ENCODE assay signal across 19 cellular contexts in genomic region chr4:188714907-188715306, GRCh38.
DNase-seq lines count a peak whose midpoint lies in the region; ATAC-seq and TF ChIP-seq lines count a peak whose summit lies in the region.
"Had no signal": no experiment of that assay in that cellular context is flagged by ENCODE, and none has a peak within 500 bp of the region (broad histone marks: within the 10 kb centered on the region; RNA-seq: fewer than 3 reads in every experiment).

No MANE protein-coding gene starts in this region.

- H3K9me3 ChIP-seq in GM23248 (ENCODE audit: low read depth) (no peaks in the 10 kb centered on the region), adipocyte (ENCODE audit: control insufficient read depth, low read length) (no peaks in the 10 kb centered on the region), testis (no peaks in the 10 kb centered on the region)
- H3K9me3 ChIP-seq in effector memory CD4-positive, alpha-beta T cell (ENCODE audit: control insufficient read depth, low read length): no peaks in the 10 kb centered on the region
- H3K9me3 ChIP-seq: Caco-2, heart left ventricle had no signal

- H3K79me2 ChIP-seq in GM23248 (ENCODE audit: insufficient read depth): no peaks in the 10 kb centered on the region

- TF ChIP-seq CTCF in fibroblast of mammary gland (conservative IDR thresholded peaks at IDR 0.05; ENCODE audit: control insufficient read depth, insufficient read depth, low read depth, low read length) (no peak), testis (IDR thresholded peaks at IDR 0.05) (no peak)

- H3F3A ChIP-seq in GM23248 (ENCODE audit: insufficient read depth): no peaks in the 10 kb centered on the region

- H4K20me1 ChIP-seq in GM23248 (ENCODE audit: insufficient read depth): no peaks in the 10 kb centered on the region

- no peaks in the 10 kb centered on the region for H3K9me2 ChIP-seq in GM23248 (ENCODE audit: insufficient read depth)

- peak overlapping the region; percentile 51 for H3K27ac ChIP-seq in GM23248
- no peak overlapping the region for H3K27ac ChIP-seq in testis
- no peak overlapping the region for H3K27ac ChIP-seq in effector memory CD4-positive, alpha-beta T cell (ENCODE audit: insufficient read depth, low read length, poor library complexity, severe bottlenecking)
- H3K27ac ChIP-seq: heart left ventricle, VCaP had no signal

- no peak overlapping the region for H2AFZ ChIP-seq in GM23248

- H3K4me1 ChIP-seq in GM23248 (ENCODE audit: insufficient read depth) (no peaks in the 10 kb centered on the region), adipocyte (ENCODE audit: control insufficient read depth, insufficient read depth, low read length) (no peaks in the 10 kb centered on the region), testis (no peaks in the 10 kb centered on the region)
- no peaks in the 10 kb centered on the region for H3K4me1 ChIP-seq in effector memory CD4-positive, alpha-beta T cell (ENCODE audit: control insufficient read depth, insufficient read depth, low read length, poor library complexity, severe bottlenecking)
- H3K4me1 ChIP-seq: Caco-2, heart left ventricle had no signal

- H3K4me3 ChIP-seq in GM23248 (no peak overlapping the region), adipocyte (ENCODE audit: low read length) (peak overlapping the region; percentile 12), fibroblast of mammary gland (ENCODE audit: control insufficient read depth, low read depth, low read length) (no peak overlapping the region), testis (no peak overlapping the region)
- H3K4me3 ChIP-seq in effector memory CD4-positive, alpha-beta T cell (ENCODE audit: insufficient read depth, low read depth, low read length, poor library complexity, severe bottlenecking): no peak overlapping the region
- H3K4me3 ChIP-seq: heart left ventricle, K562 had no signal

- DNase-seq in 8988T: peak; percentile 33
- DNase-seq in GM23248: peak; percentile 64
- DNase-seq in adipocyte (ENCODE audit: low read depth): peak; percentile 76
- peak; percentile 87 for DNase-seq in fibroblast of mammary gland (ENCODE audit: low read depth)
- DNase-seq in testis: no peak
- no peak for DNase-seq in NCI-H2196 treated with DMSO at 0.1 percent for 48 hours (lab: John Stamatoyannopoulos, UW; ENCODE audit: unreplicated experiment)
- no peak for DNase-seq in effector memory CD4-positive, alpha-beta T cell
- DNase-seq: activated CD4-positive, alpha-beta T cell treated with anti-CD3 and anti-CD28 coated beads, Interleukin-2, amount 50 U/mL, for 48 hours; activated naive CD8-positive, alpha-beta T cell treated with anti-CD3 and anti-CD28 coated beads for 36 hours; activated T-cell treated with anti-CD3 and anti-CD28 coated beads, Interleukin-2, amount 50 U/mL, for 48 hours; Caco-2; heart left ventricle; natural killer cell; NCI-H1092 treated with DMSO at 0.1 percent for 48 hours; stimulated activated naive CD8-positive, alpha-beta T cell treated with anti-CD3 and anti-CD28 coated beads, Interleukin-15, amount 100 ng/mL, for 72 hours had no signal

- in situ Hi-C loops in GM23248 (cut with MboI): no loop called here

- no peak for TF ChIP-seq POLR2A in testis (IDR thresholded peaks at IDR 0.05)

- WGBS in GM23248 (ENCODE audit: low coverage in 1 of 2, low lambda C conversion rate in 2 of 2, missing lambda C conversion rate in 2 of 2), 2 experiments: 10 to 14% methylated on average over 3 of the region's 3 CpGs
- 88 to 92% methylated on average over 3 of the region's 3 CpGs for WGBS in testis, 2 donors

- H3K9ac ChIP-seq in GM23248: no peak overlapping the region
- no peak overlapping the region for H3K9ac ChIP-seq in adipocyte (ENCODE audit: low read length)

- no peaks in the 10 kb centered on the region for H3K36me3 ChIP-seq in GM23248 (ENCODE audit: low read depth)
- no peaks in the 10 kb centered on the region for H3K36me3 ChIP-seq in adipocyte (ENCODE audit: control insufficient read depth, insufficient read depth, low read length, severe bottlenecking)
- H3K36me3 ChIP-seq in testis (ENCODE audit: low read depth, missing control alignments): no peaks in the 10 kb centered on the region
- no peaks in the 10 kb centered on the region for H3K36me3 ChIP-seq in effector memory CD4-positive, alpha-beta T cell (ENCODE audit: control insufficient read depth, insufficient read depth, low read length)
- H3K36me3 ChIP-seq: heart left ventricle had no signal

- H3K27me3 ChIP-seq in GM23248 (replicated peaks; ENCODE audit: insufficient read depth): no peaks in the 10 kb centered on the region
- no peaks in the 10 kb centered on the region for H3K27me3 ChIP-seq in adipocyte (replicated peaks; ENCODE audit: control insufficient read depth, insufficient read depth, low read length)
- H3K27me3 ChIP-seq in testis: no peaks in the 10 kb centered on the region
- H3K27me3 ChIP-seq in effector memory CD4-positive, alpha-beta T cell (replicated peaks; ENCODE audit: control insufficient read depth, insufficient read depth, low read length, poor library complexity, severe bottlenecking): no peaks in the 10 kb centered on the region
- H3K27me3 ChIP-seq: heart left ventricle had no signal

- intact Hi-C loops in testis (cut with DNase I; ENCODE audit: low total_unique reads): no loop called here

- no peak overlapping the region for H3K4me2 ChIP-seq in GM23248 (ENCODE audit: unreplicated experiment)

- ATAC-seq in HG03469 (IDR thresholded peaks at IDR 0.05; ENCODE audit: unreplicated experiment): no peak
- ATAC-seq: heart left ventricle; K562; natural killer cell; Panc1; stimulated activated naive CD8-positive, alpha-beta T cell treated with anti-CD3 and anti-CD28 coated beads, Interleukin-15, amount 100 ng/mL, for 72 hours had no signal

Comparison
In these comparisons a context has a peak if more than half of its experiments do, and no peak if none do; other contexts are left out.
1. DNase-seq: peak in 8988T (single experiment), GM23248 (single experiment), adipocyte (single experiment) and fibroblast of mammary gland (single experiment); none in testis (single experiment), NCI-H2196 treated with DMSO at 0.1 percent for 48 hours (single experiment) and effector memory CD4-positive, alpha-beta T cell (0 of 3).